15 cellular contexts compared by ENCODE assay signal in the genomic region with DNA sequence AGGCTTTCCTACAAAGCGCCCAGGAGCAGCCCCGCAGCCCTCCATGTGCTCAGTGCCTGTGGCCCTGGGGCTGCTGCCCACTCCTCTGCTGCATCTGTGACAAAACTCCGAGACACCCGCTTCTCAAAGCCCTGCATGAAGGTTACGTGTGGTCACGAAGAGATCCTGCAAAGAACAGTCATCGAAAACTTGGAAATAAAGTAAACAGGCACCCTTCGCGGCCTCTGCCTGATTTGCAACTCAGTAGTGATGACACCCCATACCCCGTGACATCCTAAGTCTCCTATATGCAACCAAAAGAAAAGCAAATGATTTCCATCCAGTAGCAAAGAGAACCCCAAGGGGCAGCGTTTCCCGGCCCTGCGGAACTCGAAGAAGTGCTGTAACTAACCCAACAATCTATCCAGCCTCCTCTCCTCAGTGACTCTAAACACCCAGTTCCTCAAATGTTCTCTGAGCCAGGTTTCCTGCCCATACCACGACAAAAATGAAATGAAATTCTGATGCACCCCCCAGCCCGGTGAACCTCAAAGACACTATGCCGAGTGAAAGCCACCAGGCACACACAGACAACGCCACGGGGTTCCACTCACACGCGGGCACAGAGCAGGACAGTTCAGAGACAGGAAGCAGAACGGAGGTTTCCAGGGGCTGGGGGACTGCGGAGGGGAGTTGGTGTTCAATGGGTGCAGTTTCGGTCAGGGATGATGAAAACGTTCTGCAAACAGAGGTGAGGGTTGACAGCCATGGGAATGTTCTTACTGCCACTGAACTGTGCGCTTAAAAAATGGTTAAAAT. TPM values are rescaled to one million over a fixed set of nuclear protein-coding genes. Genes with fewer than 3 reads are reported as not detected.
DNase-seq lines count a peak whose midpoint lies in the region; ATAC-seq, FAIRE-seq and TF ChIP-seq lines count a peak whose summit lies in the region.
"Had no signal": no experiment of that assay in that cellular context is flagged by ENCODE, and none has a peak within 500 bp of the region (broad histone marks: within the 10 kb centered on the region; RNA-seq: fewer than 3 reads in every experiment).

No MANE protein-coding gene starts in this region.

- RAD21 ChIA-PET in GM12878 (lab: Charles Lee; ENCODE audit: unreplicated experiment), result no interaction called here

- H3K9me3 Mint-ChIP-seq in CD8-positive, alpha-beta memory T cell, result no peaks in the 10 kb centered on the region
- H3K9me3 Mint-ChIP-seq in osteocyte (ENCODE audit: unreplicated experiment), result no peaks in the 10 kb centered on the region

- H3K9me3 ChIP-seq in CD8-positive, alpha-beta memory T cell (ENCODE audit: low read length), result no peaks in the 10 kb centered on the region
- H3K9me3 ChIP-seq in GM12878 (replicated peaks; ENCODE audit: control insufficient read depth, insufficient read depth, low read length) (no peaks in the 10 kb centered on the region), body of pancreas (no peaks in the 10 kb centered on the region)
- H3K9me3 ChIP-seq: mucosa of descending colon had no signal

- peaks cover 5% of the 10 kb centered on the region for H3K4me1 ChIP-seq in CD8-positive, alpha-beta memory T cell (ENCODE audit: insufficient read depth, low read length)
- H3K4me1 ChIP-seq in GM12878 (ENCODE audit: control insufficient read depth, insufficient read depth, low read length) (no peaks in the 10 kb centered on the region), body of pancreas (peaks cover 17% of the 10 kb centered on the region)

- H3K4me1 Mint-ChIP-seq in CD8-positive, alpha-beta memory T cell, result peaks cover 9 to 33% (median 14%) of the 10 kb centered on the region in 3 donors
- H3K4me1 Mint-ChIP-seq in osteocyte (ENCODE audit: unreplicated experiment), result peaks cover 30% of the 10 kb centered on the region

- CTCF ChIA-PET in CD8-positive, alpha-beta memory T cell (lab: Charles Lee), result no interaction called here
- CTCF ChIA-PET in GM12878 (lab: Yijun Ruan, JAX), result no interaction called here

- H3K4me2 ChIP-seq in GM12878 (ENCODE audit: control insufficient read depth, insufficient read depth), result peak overlapping the region; percentile 46

- BruUV-seq in GM12878 (replicated peaks; lab: Mats Ljungman, UMichigan), result no TSS peak

- no peaks in the 10 kb centered on the region for H3K27me3 ChIP-seq in CD8-positive, alpha-beta memory T cell (ENCODE audit: insufficient read depth, low read length, poor library complexity, severe bottlenecking)
- H3K27me3 ChIP-seq in GM12878 (replicated peaks in 1 of 2; ENCODE audit: control insufficient read depth in 2 of 2, insufficient read depth in 2 of 2, low read length in 1 of 2) (no peaks in the 10 kb centered on the region), body of pancreas (no peaks in the 10 kb centered on the region)

- peak overlapping the region in 3 of 7 donors; percentile 10 to 60 (median 48) for H3K4me3 Mint-ChIP-seq in CD8-positive, alpha-beta memory T cell
- H3K4me3 Mint-ChIP-seq in osteocyte (ENCODE audit: unreplicated experiment), result no peak overlapping the region

- no peak overlapping the region for H2AFZ ChIP-seq in GM12878 (ENCODE audit: control insufficient read depth, low read depth, low read length)

- no peaks in the 10 kb centered on the region for H3K79me2 ChIP-seq in GM12878 (ENCODE audit: control insufficient read depth, insufficient read depth, low read length)

- 43% methylated on average over 26 of the region's 26 CpGs for WGBS in GM12878 (ENCODE audit: insufficient coverage, insufficient replicate concordance, low lambda C conversion rate, missing lambda C conversion rate)
- 70 to 85% methylated on average over 24 to 26 of the region's 26 CpGs for WGBS in body of pancreas, 2 donors

- intact Hi-C loops in GM12878 (cut with micrococcal nuclease; ENCODE audit: unreplicated experiment), result no loop called here
- intact Hi-C loops in body of pancreas (cut with DNase I), result no loop called here

- in situ Hi-C loops in GM12878 (cut with MboI), result no loop called here

- no peak overlapping the region for H3K27ac ChIP-seq in CD8-positive, alpha-beta memory T cell (ENCODE audit: low read depth, low read length)
- H3K27ac ChIP-seq in GM12878 (ENCODE audit: control insufficient read depth, insufficient read depth) (no peak overlapping the region), body of pancreas (no peak overlapping the region)

- H3K27ac Mint-ChIP-seq in CD8-positive, alpha-beta memory T cell, result peak overlapping the region; percentile 23 to 90 (median 50)
- peak overlapping the region; percentile 63 for H3K27ac Mint-ChIP-seq in osteocyte (ENCODE audit: unreplicated experiment)

- POLR2A ChIA-PET in CD8-positive, alpha-beta memory T cell (lab: Charles Lee), result no interaction called here
- POLR2A ChIA-PET in GM12878 (lab: Charles Lee), result interaction anchor here (0.5 kb wide), 1 partner anchor 10 kb away, joined by 5 read pairs; no protein-coding TSS in a partner anchor

- ATAC-seq in GM12878 (no peak), body of pancreas (no peak), GM21528 (IDR thresholded peaks at IDR 0.05; ENCODE audit: low FRiP score, unreplicated experiment) (no peak)
- ATAC-seq: activated CD4-positive, CD25-positive, alpha-beta regulatory T cell treated with anti-CD3 and anti-CD28 coated beads, Interleukin-2, amount 50 U/mL, for 24 hours; mucosa of descending colon had no signal

- FAIRE-seq in GM12878 (lab: Jason Lieb, UNC), result no peak
- FAIRE-seq: H54 had no signal

- no peak for TF ChIP-seq EP300 in GM12878 (IDR thresholded peaks at IDR 0.05; ENCODE audit: borderline replicate concordance in 1 of 2, control insufficient read depth in 1 of 2, low read depth in 2 of 2, low read length in 2 of 2)

- SMC1A ChIA-PET in GM12878 (lab: Charles Lee; ENCODE audit: uncharacterized antibody, unreplicated experiment), result no interaction called here

- peak in 1 of 5 donors; percentile 42 for DNase-seq in CD8-positive, alpha-beta memory T cell
- peak; percentile 86 for DNase-seq in MV-4-11 (lab: John Stamatoyannopoulos, UW)
- DNase-seq in GM12878 (ENCODE audit: low read depth, low spot score), result no peak
- no peak for DNase-seq in osteocyte (ENCODE audit: extremely low spot score, unreplicated experiment)
- DNase-seq in nucleus accumbens (lab: John Stamatoyannopoulos, UW), result no peak
- DNase-seq in body of pancreas, result no peak
- DNase-seq: cerebellar nuclear complex, DMS79, NCI-H1105 treated with DMSO at 0.1 percent for 48 hours, NCI-H748 treated with DMSO at 0.1 percent for 48 hours, retina had no signal

- TF ChIP-seq RAD21 in GM12878 (IDR thresholded peaks at IDR 0.05; ENCODE audit: insufficient read depth, low read depth, low read length), result no peak

- TF ChIP-seq CTCF in GM12878 (IDR thresholded peaks at IDR 0.05 in 2 of 3, conservative IDR thresholded peaks at IDR 0.05 in 1 of 3; ENCODE audit: control insufficient read depth in 2 of 3, extremely low read depth in 1 of 3, insufficient read depth in 1 of 3, low read depth in 3 of 3, low read length in 3 of 3), result no peak
- TF ChIP-seq CTCF in osteocyte (IDR thresholded peaks at IDR 0.05), result no peak
- TF ChIP-seq CTCF in body of pancreas (IDR thresholded peaks at IDR 0.05), result no peak

- H3K27me3 Mint-ChIP-seq in CD8-positive, alpha-beta memory T cell, result no peaks in the 10 kb centered on the region
- no peaks in the 10 kb centered on the region for H3K27me3 Mint-ChIP-seq in osteocyte (ENCODE audit: unreplicated experiment)

- H3K9ac ChIP-seq in GM12878 (ENCODE audit: control insufficient read depth, insufficient read depth, low read length), result no peak overlapping the region

- H3K36me3 Mint-ChIP-seq in CD8-positive, alpha-beta memory T cell, result peaks cover 0 to 12% (median 6%) of the 10 kb centered on the region in 3 donors
- peaks cover 5% of the 10 kb centered on the region for H3K36me3 Mint-ChIP-seq in osteocyte (ENCODE audit: unreplicated experiment)

- no peaks in the 10 kb centered on the region for H3K36me3 ChIP-seq in CD8-positive, alpha-beta memory T cell (ENCODE audit: insufficient read depth, low read length)
- peaks cover 0 to 2% of the 10 kb centered on the region in 2 experiments; a peak in 2 of 4 replicates for H3K36me3 ChIP-seq in GM12878 (ENCODE audit: control insufficient read depth in 2 of 2, insufficient read depth in 2 of 2, low read length in 1 of 2)
- H3K36me3 ChIP-seq in body of pancreas (replicated peaks in 1 of 2; ENCODE audit: insufficient read depth in 1 of 2, low read depth in 2 of 2), result no peaks in the 10 kb centered on the region

- H4K20me1 ChIP-seq in GM12878 (ENCODE audit: control insufficient read depth, insufficient read depth), result no peaks in the 10 kb centered on the region

- TF ChIP-seq POLR2A in GM12878 (IDR thresholded peaks at IDR 0.05; ENCODE audit: low read depth, low read length) (no peak), body of pancreas (IDR thresholded peaks at IDR 0.05) (no peak)

- H3K4me3 ChIP-seq in CD8-positive, alpha-beta memory T cell (ENCODE audit: low read length), result no peak overlapping the region
- no peak overlapping the region for H3K4me3 ChIP-seq in GM12878
- no peak overlapping the region for H3K4me3 ChIP-seq in body of pancreas
- H3K4me3 ChIP-seq: mucosa of descending colon had no signal

RNA-seq across cellular contexts. Expression of gene NACC2, which starts 19.0 kb away (rescaled TPM):
- 1 to 10 TPM; 9.0 to 9.1 TPM for total RNA-seq in CD8-positive, alpha-beta memory T cell
- 2.9 TPM for polyA plus RNA-seq in CD8-positive, alpha-beta memory T cell
- 11.9 and 13.5 TPM in 2 replicates for total RNA-seq in GM12878 (2013; cell fraction: nucleolus; rRNA removed)
- total RNA-seq in GM12878 (2014; rRNA removed) (7.9 and 9.1 TPM in 2 replicates), GM12878 (2014; rRNA removed; fragmentation: Illumina TruSeq; extraction: Trizol) (3.5 and 3.8 TPM in 2 replicates), GM12878 (2021) (14.2 and 14.7 TPM in 2 replicates), osteocyte (40.1 and 41.4 TPM in 2 replicates), body of pancreas (10 to 100 TPM; 16.6 to 21.1 TPM)
- polyA plus RNA-seq in GM12878 (2011; ENCODE audit: low read depth), result 1.1 TPM
- polyA plus RNA-seq in GM12878 (2011; rRNA removed) (3.5 and 5.4 TPM in 2 replicates), GM12878 (2014; fragmentation: Illumina TruSeq; extraction: Trizol) (2.0 and 3.1 TPM in 2 replicates), GM12878 (2014; fragmentation: Nextera tagmentation; extraction: Ambion mirVana) (1 to 10 TPM in 1 of 2 experiments, under 1 TPM in 1; 0.66 to 1.0 TPM), GM12878 (2014; rRNA removed) (7.5 and 9.4 TPM in 2 replicates), GM12878 (2016; fragmentation: Nextera tagmentation; extraction: Ambion mirVana) (1 to 10 TPM; 2.7 to 2.9 TPM)
- 7.9 and 9.6 TPM in 2 replicates for polyA plus RNA-seq in GM12878 (2011; cell fraction: cytosol; rRNA removed)
- 15.3 and 20.7 TPM in 2 replicates for polyA plus RNA-seq in GM12878 (2011; cell fraction: nucleus; rRNA removed)
- 3.8 and 4.4 TPM in 2 replicates for polyA plus RNA-seq in GM12878 (2012)
- polyA minus RNA-seq in GM12878 (2011; rRNA and poly(A)+ RNA removed), result 11.8 and 12.6 TPM in 2 replicates
- 7.3 and 9.0 TPM in 2 replicates for polyA minus RNA-seq in GM12878 (2011; cell fraction: cytosol; rRNA and poly(A)+ RNA removed)
- 3.5 and 7.1 TPM in 2 replicates for polyA minus RNA-seq in GM12878 (2011; cell fraction: nucleus; rRNA and poly(A)+ RNA removed)

RNA-seq across cellular contexts. Expression of gene TMEM250, which starts 42.6 kb away (rescaled TPM):
- total RNA-seq in CD8-positive, alpha-beta memory T cell, result 10 to 100 TPM; 46.4 to 50.2 TPM
- 74.9 TPM for polyA plus RNA-seq in CD8-positive, alpha-beta memory T cell
- 19.1 and 19.6 TPM in 2 replicates for total RNA-seq in GM12878 (2013; cell fraction: nucleolus; rRNA removed)
- 30.1 and 39.9 TPM in 2 replicates for total RNA-seq in GM12878 (2014; rRNA removed)
- 8.5 and 10.4 TPM in 2 replicates for total RNA-seq in GM12878 (2014; rRNA removed; fragmentation: Illumina TruSeq; extraction: Trizol)
- total RNA-seq in GM12878 (2021), result 33.4 and 38.4 TPM in 2 replicates
- 3.5 TPM for polyA plus RNA-seq in GM12878 (2011; ENCODE audit: low read depth)
- 3.5 and 6.2 TPM in 2 replicates for polyA plus RNA-seq in GM12878 (2011; rRNA removed)
- polyA plus RNA-seq in GM12878 (2011; cell fraction: cytosol; rRNA removed), result 9.3 and 16.0 TPM in 2 replicates
- 22.4 and 27.6 TPM in 2 replicates for polyA plus RNA-seq in GM12878 (2011; cell fraction: nucleus; rRNA removed)
- 9.7 and 11.4 TPM in 2 replicates for polyA plus RNA-seq in GM12878 (2012)
- 2.6 and 6.7 TPM in 2 replicates for polyA plus RNA-seq in GM12878 (2014; fragmentation: Illumina TruSeq; extraction: Trizol)
- polyA plus RNA-seq in GM12878 (2014; fragmentation: Nextera tagmentation; extraction: Ambion mirVana), result 1 to 10 TPM in 1 of 2 experiments, under 1 TPM in 1; 0.39 to 1.2 TPM
- 25.4 and 27.5 TPM in 2 replicates for polyA plus RNA-seq in GM12878 (2014; rRNA removed)
- polyA plus RNA-seq in GM12878 (2016; fragmentation: Nextera tagmentation; extraction: Ambion mirVana), result 10 to 100 TPM in 1 of 2 experiments, 1 to 10 TPM in 1; 6.2 to 16.6 TPM
- polyA minus RNA-seq in GM12878 (2011; rRNA and poly(A)+ RNA removed), result 5.5 and 13.3 TPM in 2 replicates
- polyA minus RNA-seq in GM12878 (2011; cell fraction: cytosol; rRNA and poly(A)+ RNA removed), result 7.3 and 8.3 TPM in 2 replicates
- 12.8 and 25.1 TPM in 2 replicates for polyA minus RNA-seq in GM12878 (2011; cell fraction: nucleus; rRNA and poly(A)+ RNA removed)
- total RNA-seq in osteocyte, result 34.0 and 38.2 TPM in 2 replicates
- total RNA-seq in body of pancreas, result 10 to 100 TPM; 21.3 to 47.1 TPM
